In the genomic region with DNA sequence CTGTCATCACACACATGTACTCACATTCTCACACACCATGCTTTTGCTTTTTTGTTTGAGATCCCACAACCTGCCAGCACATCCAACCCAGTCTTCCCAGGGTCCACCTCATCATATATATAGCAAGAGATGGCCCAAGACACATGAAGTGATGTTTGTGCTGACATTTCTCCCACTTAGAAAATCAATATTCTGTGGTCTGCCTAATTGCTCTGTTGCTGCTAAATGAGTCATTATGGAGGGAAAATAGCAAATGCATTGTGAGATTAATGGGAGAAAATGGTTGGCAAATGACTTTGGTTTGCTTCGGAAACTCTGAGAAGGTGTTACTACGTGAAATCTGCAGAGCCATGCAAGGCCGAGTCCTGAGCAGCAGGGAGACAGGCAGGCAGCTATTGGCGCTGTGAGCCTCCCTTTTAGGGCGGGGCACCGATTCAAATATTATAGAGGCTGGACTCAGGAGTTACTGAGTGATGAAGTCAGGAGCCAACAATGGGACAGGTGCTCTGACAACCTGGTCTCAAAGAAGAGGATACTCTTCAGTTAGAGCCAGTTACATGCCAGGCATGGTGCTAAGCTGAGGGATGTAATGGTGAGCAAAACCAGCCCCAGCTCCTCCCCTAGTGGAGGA, we compare ENCODE assay signal across 16 cellular contexts.
"Had no signal": no experiment of that assay in that cellular context is flagged by ENCODE, and none has a peak within 500 bp of the region (broad histone marks: within the 10 kb centered on the region; RNA-seq: fewer than 3 reads in every experiment).

No MANE protein-coding gene starts in this region.

- H3K27me3 Mint-ChIP-seq: activated CD4-positive, alpha-beta T cell treated with anti-CD3 and anti-CD28 coated beads, Interleukin-2, amount 10 ng/mL, durations not matched to agents 7 days and 5 days; activated naive CD8-positive, alpha-beta T cell treated with anti-CD3 and anti-CD28 coated beads for 36 hours had no signal

- H3K27ac Mint-ChIP-seq: activated CD4-positive, alpha-beta T cell treated with anti-CD3 and anti-CD28 coated beads, Interleukin-2, amount 10 ng/mL, durations not matched to agents 7 days and 5 days; activated naive CD8-positive, alpha-beta T cell treated with anti-CD3 and anti-CD28 coated beads for 36 hours; activated T-helper 1 cell treated with anti-CD3 and anti-CD28 coated beads, Interleukin-12 subunit alpha, Interleukin-12 subunit beta, Interleukin-2, Interleukin-4 antibody, amounts not matched to agents 30 ng/mL and 10 ng/mL and 1 ng/mL, durations not matched to agents 14 hours and 24 hours and 36 hours; natural killer cell treated with Interleukin-12 subunit alpha and Interleukin-12 subunit beta and Interleukin-15 and Interleukin-18, amount 100 ng/mL, for 72 hours had no signal

- ATAC-seq: foreskin keratinocyte; left ventricle myocardium superior; natural killer cell treated with Interleukin-12 subunit alpha and Interleukin-12 subunit beta and Interleukin-15 and Interleukin-18, amount 100 ng/mL, for 72 hours had no signal

- H3K36me3 Mint-ChIP-seq: activated naive CD8-positive, alpha-beta T cell treated with anti-CD3 and anti-CD28 coated beads for 36 hours; natural killer cell treated with Interleukin-12 subunit alpha and Interleukin-12 subunit beta and Interleukin-15 and Interleukin-18, amount 100 ng/mL, for 72 hours had no signal

- DNase-seq: activated CD4-positive, alpha-beta T cell treated with anti-CD3 and anti-CD28 coated beads, Interleukin-2, amount 10 ng/mL, durations not matched to agents 7 days and 5 days; activated CD4-positive, CD25-positive, alpha-beta regulatory T cell; activated naive CD8-positive, alpha-beta T cell treated with anti-CD3 and anti-CD28 coated beads for 36 hours; brain microvascular endothelial cell; effector CD8-positive, alpha-beta T cell; foreskin keratinocyte; left ventricle myocardium superior; mesenchymal stem cell; nucleus accumbens; stimulated activated CD4-positive, alpha-beta T cell treated with anti-CD3 and anti-CD28 coated beads, Interleukin-2, amount 100 ng/mL, for 48 hours; stimulated activated naive CD4-positive, alpha-beta T cell; tibial artery had no signal

- H3K9me3 Mint-ChIP-seq: activated CD4-positive, alpha-beta T cell treated with anti-CD3 and anti-CD28 coated beads, Interleukin-2, amount 10 ng/mL, durations not matched to agents 7 days and 5 days; activated naive CD8-positive, alpha-beta T cell treated with anti-CD3 and anti-CD28 coated beads for 36 hours; activated T-helper 1 cell treated with anti-CD3 and anti-CD28 coated beads, Interleukin-12 subunit alpha, Interleukin-12 subunit beta, Interleukin-2, Interleukin-4 antibody, amounts not matched to agents 30 ng/mL and 10 ng/mL and 1 ng/mL, durations not matched to agents 14 hours and 24 hours and 36 hours; natural killer cell treated with Interleukin-12 subunit alpha and Interleukin-12 subunit beta and Interleukin-15 and Interleukin-18, amount 100 ng/mL, for 72 hours had no signal

- H3K4me3 Mint-ChIP-seq: activated CD4-positive, alpha-beta T cell treated with anti-CD3 and anti-CD28 coated beads, Interleukin-2, amount 10 ng/mL, durations not matched to agents 7 days and 5 days; activated naive CD8-positive, alpha-beta T cell treated with anti-CD3 and anti-CD28 coated beads for 36 hours; activated T-helper 1 cell treated with anti-CD3 and anti-CD28 coated beads, Interleukin-12 subunit alpha, Interleukin-12 subunit beta, Interleukin-2, Interleukin-4 antibody, amounts not matched to agents 30 ng/mL and 10 ng/mL and 1 ng/mL, durations not matched to agents 14 hours and 24 hours and 36 hours; natural killer cell treated with Interleukin-12 subunit alpha and Interleukin-12 subunit beta and Interleukin-15 and Interleukin-18, amount 100 ng/mL, for 72 hours had no signal

- H3K4me1 Mint-ChIP-seq: activated CD4-positive, alpha-beta T cell treated with anti-CD3 and anti-CD28 coated beads, Interleukin-2, amount 10 ng/mL, durations not matched to agents 7 days and 5 days; activated naive CD8-positive, alpha-beta T cell treated with anti-CD3 and anti-CD28 coated beads for 36 hours had no signal

- H3K27me3 ChIP-seq: brain microvascular endothelial cell, foreskin keratinocyte, right atrium auricular region, tibial artery, vagina had no signal

- H3K9me3 ChIP-seq: right atrium auricular region, tibial artery, vagina had no signal

- H3K27ac ChIP-seq: brain microvascular endothelial cell, foreskin keratinocyte, right atrium auricular region, tibial artery, vagina had no signal

- H3K4me3 ChIP-seq: right atrium auricular region, tibial artery, vagina had no signal

- H3K36me3 ChIP-seq: brain microvascular endothelial cell, right atrium auricular region, tibial artery, vagina had no signal
